Comparison of ENCODE assay signal across 21 cellular contexts in the genomic region with DNA sequence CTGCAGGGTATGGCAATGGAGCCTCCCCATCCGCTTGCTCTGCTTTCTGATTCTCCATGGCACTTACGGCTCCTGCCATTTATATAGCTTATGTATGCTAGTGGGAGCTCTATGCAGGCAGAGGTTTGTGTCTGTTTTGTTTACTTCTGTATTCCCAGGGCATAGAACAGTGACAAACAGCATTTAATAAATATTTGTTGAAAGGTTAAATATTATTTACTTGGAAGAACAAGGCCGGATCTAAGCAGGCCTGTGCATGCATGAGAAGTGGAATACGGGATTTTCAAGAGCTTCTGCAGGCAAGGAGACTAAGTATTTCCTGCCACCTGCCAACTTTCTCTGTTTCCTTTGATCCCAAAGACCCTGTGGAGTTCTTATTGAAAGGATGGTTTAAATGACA.
"Had no signal": no experiment of that assay in that cellular context is flagged by ENCODE, and none has a peak within 500 bp of the region (broad histone marks: within the 10 kb centered on the region; RNA-seq: fewer than 3 reads in every experiment).

No MANE protein-coding gene starts in this region.

- DNase-seq: effector CD8-positive, alpha-beta T cell; foreskin fibroblast; gastrocnemius medialis; head of caudate nucleus; mesenchymal stem cell; mucosa of descending colon; naive B cell; stimulated activated CD4-positive, alpha-beta T cell treated with anti-CD3 and anti-CD28 coated beads, Interleukin-2, amount 100 ng/mL, for 24 hours; stimulated activated CD4-positive, alpha-beta T cell treated with anti-CD3 and anti-CD28 coated beads, Interleukin-4, amount 100 ng/mL, for 24 hours; stimulated activated naive CD4-positive, alpha-beta T cell treated with Interleukin-2 at 50 U/mL for 16 hours; stomach; thyroid gland; trophoblast cell had no signal

- H3K36me3 ChIP-seq: gastrocnemius medialis, neural progenitor cell, stomach, thyroid gland, vagina had no signal

- H3K9me3 ChIP-seq: thyroid gland, vagina had no signal

- H3K27me3 ChIP-seq: gastrocnemius medialis, neural progenitor cell, stomach, thyroid gland, vagina had no signal

- H3K4me1 ChIP-seq: gastrocnemius medialis, neural progenitor cell, parathyroid adenoma, stomach, thyroid gland, vagina had no signal

- H3K27ac ChIP-seq: epithelial cell of prostate, gastrocnemius medialis, neural progenitor cell, parathyroid adenoma, stomach, thyroid gland, vagina had no signal

- H3K4me3 ChIP-seq: gastrocnemius medialis, lung, mucosa of descending colon, neural progenitor cell, stomach, thyroid gland, vagina had no signal

- ATAC-seq: esophagus mucosa; gastrocnemius medialis; mucosa of descending colon; sciatic nerve; stimulated activated effector memory CD8-positive, alpha-beta T cell treated with anti-CD3 and anti-CD28 coated beads, Interleukin-12 subunit alpha, Interleukin-12 subunit beta, amount 100 ng/mL, for 72 hours had no signal
